Comparison of ENCODE assay signal across 1 cellular context in genomic region chr7:120053390-120053961, GRCh38.
TF ChIP-seq lines count a peak whose summit lies in the region.

No MANE protein-coding gene starts in this region.

TF ChIP-seq in HepG2, 621 proteins besides CTCF, POLR2A, EP300 and RAD21 (continued from another document):
- TF ChIP-seq MED8 (CRISPR knock-in tag; IDR thresholded peaks at IDR 0.05; ENCODE audit: insufficient replicate concordance) (no peak), ATF4 (CRISPR knock-in tag; IDR thresholded peaks at IDR 0.05) (no peak), ZNF570 (CRISPR knock-in tag; IDR thresholded peaks at IDR 0.05; ENCODE audit: borderline replicate concordance) (no peak), HNRNPK (IDR thresholded peaks at IDR 0.05; ENCODE audit: low read depth, low read length, poor library complexity, severe bottlenecking) (no peak), ZBTB20 (CRISPR knock-in tag; IDR thresholded peaks at IDR 0.05; ENCODE audit: borderline replicate concordance, low read depth) (no peak), RFX1 (IDR thresholded peaks at IDR 0.05) (no peak), ZBTB7A (CRISPR knock-in tag; IDR thresholded peaks at IDR 0.05) (no peak), ZNF761 (CRISPR knock-in tag; conservative IDR thresholded peaks at IDR 0.05) (no peak), MTF2 (CRISPR knock-in tag; IDR thresholded peaks at IDR 0.05; ENCODE audit: borderline replicate concordance) (no peak), ATF6 (CRISPR knock-in tag; conservative IDR thresholded peaks at IDR 0.05) (no peak)
